Comparison of ENCODE assay signal across 8 cellular contexts in the genomic region with DNA sequence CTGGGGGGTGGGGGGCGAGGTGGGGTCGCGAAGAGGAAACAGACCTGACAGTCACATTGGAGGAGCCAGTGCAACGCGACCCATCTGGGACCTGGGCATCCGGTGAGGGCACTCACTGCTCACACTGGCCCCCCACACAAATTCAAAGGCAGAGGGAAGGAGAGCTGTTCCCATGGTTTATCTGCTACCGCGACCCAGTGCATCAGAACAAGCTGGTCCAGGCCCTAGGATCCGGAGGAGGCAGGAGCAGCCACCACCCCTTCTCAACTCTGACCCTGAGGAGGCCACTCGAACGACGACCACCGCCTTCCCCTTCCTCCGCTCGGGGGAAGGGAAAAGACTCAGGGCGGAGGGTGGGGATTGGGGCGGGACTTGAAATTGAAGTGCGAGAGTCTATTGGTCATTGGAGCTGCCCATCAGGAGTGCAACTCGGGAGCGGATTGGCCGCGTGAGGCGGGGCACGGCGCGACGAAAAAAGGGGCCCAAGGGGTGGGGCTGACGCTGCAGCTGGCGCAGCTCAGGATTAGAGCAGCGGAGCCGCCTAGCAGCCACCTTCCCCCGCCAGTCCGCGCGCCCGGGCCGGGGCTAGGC. TPM values are rescaled to one million over a fixed set of nuclear protein-coding genes. Genes with fewer than 3 reads are reported as not detected.
DNase-seq lines count a peak whose midpoint lies in the region; TF ChIP-seq lines count a peak whose summit lies in the region.

A gene (plus strand): TSS at position 526 of the 591 bp plus-strand sequence. CDS start 155 bp downstream, outside the sequence.

- H3K9ac ChIP-seq in SK-N-MC (ENCODE audit: insufficient read length): no peak within 1 kb of the TSS

- peak within 1 kb of the TSS; percentile 83 for H3K4me3 ChIP-seq in SK-N-MC
- peak within 1 kb of the TSS; percentile 14 to 46 for H3K4me3 ChIP-seq in right atrium auricular region

- peaks cover 25 to 49% of the 10 kb centered on the region in 2 donors for H3K27me3 ChIP-seq in right atrium auricular region

- no peaks in the 10 kb centered on the region for H3K36me3 ChIP-seq in SK-N-MC (ENCODE audit: insufficient read depth, low read length)
- H3K36me3 ChIP-seq in right atrium auricular region: no peaks in the 10 kb centered on the region

- H3K27ac Mint-ChIP-seq in HFFc6: no peak within 1 kb of the TSS

- no peak for TF ChIP-seq CTCF in GM10266 (IDR thresholded peaks at IDR 0.05; ENCODE audit: control insufficient read depth, insufficient read depth, low read depth, missing control alignments)
- no peak for TF ChIP-seq CTCF in HFFc6 (IDR thresholded peaks at IDR 0.05)
- TF ChIP-seq CTCF in right atrium auricular region (IDR thresholded peaks at IDR 0.05): no peak

- peaks cover 55% of the 10 kb centered on the region for H3K27me3 Mint-ChIP-seq in HFFc6 (ENCODE audit: insufficient read depth)

- H3K9me3 ChIP-seq in SK-N-MC (ENCODE audit: low read depth, low read length) (no peaks in the 10 kb centered on the region), right atrium auricular region (no peaks in the 10 kb centered on the region)

- peaks cover 17% of the 10 kb centered on the region for H3K4me1 Mint-ChIP-seq in HFFc6 (ENCODE audit: low read depth)

- H3K36me3 Mint-ChIP-seq in HFFc6 (ENCODE audit: low read depth): 0 out of 2 replicates have a peak, but pooled peaks cover 4% of the 10 kb centered on the region

- peak; percentile 100 for DNase-seq in GM10266 (ENCODE audit: extremely low spot score)
- DNase-seq in HFFc6: peak; percentile 74
- peak; percentile 79 for DNase-seq in MV-4-11 (lab: John Stamatoyannopoulos, UW)
- peak; percentile 82 for DNase-seq in SK-N-MC (ENCODE audit: low read depth, low spot score)
- peak in 56 of 58 donors; percentile 21 to 95 (median 74) for DNase-seq in anterior cingulate cortex (lab: John Stamatoyannopoulos, UW)
- DNase-seq in right atrium auricular region (ENCODE audit: low spot score): no peak
- DNase-seq in renal cortical epithelial cell (ENCODE audit: low read depth): peak; percentile 45
- no peak for DNase-seq in cortex of kidney (lab: John Stamatoyannopoulos, UW)

- H3K4me3 Mint-ChIP-seq in HFFc6: peak within 1 kb of the TSS; percentile 78

- H3K27ac ChIP-seq in SK-N-MC: no peak within 1 kb of the TSS
- H3K27ac ChIP-seq in right atrium auricular region: no peak within 1 kb of the TSS

- H3K4me1 ChIP-seq in right atrium auricular region: peaks cover 0 to 19% of the 10 kb centered on the region in 2 donors

- H3K9me3 Mint-ChIP-seq in HFFc6: no peaks in the 10 kb centered on the region

RNA-seq across cellular contexts. Expression of the gene that starts here (rescaled TPM):
- under 1 TPM in 4 of 6 experiments, not detected in 2; 0.07 to 0.15 (median 0.08) TPM for total RNA-seq in HFFc6 (2021; fragmentation: NEBNext Ultra II Directional; extraction: Animal tissue kit (Norgen Biotek cat#: 25700))
- total RNA-seq in right atrium auricular region (not detected), renal cortical epithelial cell (0.10 TPM in 1 of 2 replicates, not detected in the other)

Comparison
In these comparisons a context has a peak if more than half of its experiments do, and no peak if none do; other contexts are left out.
1. Peak in DNase-seq in HFFc6; RNA of the gene not detected or under 1 TPM.
2. Peak in DNase-seq in renal cortical epithelial cell; RNA of the gene not detected or under 1 TPM.
3. DNase-seq: peak in GM10266 (single experiment), MV-4-11 (single experiment), SK-N-MC (single experiment) and anterior cingulate cortex (56 of 58); none in right atrium auricular region (single experiment) and cortex of kidney (single experiment).